ENCODE assay signal across 8 cellular contexts in the genomic region with DNA sequence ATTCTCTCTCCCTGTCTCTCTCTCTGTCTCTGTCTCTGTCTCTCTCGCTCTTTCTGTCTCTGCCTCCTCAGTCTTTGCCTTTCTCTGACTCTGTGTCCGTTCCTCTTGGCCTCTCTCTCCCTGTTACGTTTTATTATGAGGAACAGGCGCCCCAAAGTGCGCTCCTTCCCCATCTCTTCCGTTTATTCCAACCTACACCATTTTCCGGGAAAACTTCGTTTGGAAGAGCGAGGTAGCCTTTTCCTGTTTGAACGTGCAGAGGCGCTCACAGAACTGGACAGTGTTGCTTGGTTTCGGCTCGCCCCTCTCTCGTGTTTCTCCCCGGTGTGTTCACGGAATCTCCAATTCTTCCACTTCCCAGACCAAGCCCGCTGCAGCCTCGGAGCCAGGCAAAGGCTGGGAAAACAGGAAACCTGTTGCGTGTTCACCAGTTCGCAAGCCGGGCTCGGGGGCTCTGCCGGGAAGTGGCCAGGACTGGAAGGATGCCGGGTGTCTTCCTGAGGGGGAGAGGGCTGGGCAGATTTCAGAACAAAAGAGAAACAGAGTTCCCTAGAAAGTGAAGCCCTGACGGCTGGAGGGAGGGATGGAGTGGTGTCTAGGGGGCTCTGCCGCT. TPM values are rescaled to one million over a fixed set of nuclear protein-coding genes. Genes with fewer than 3 reads are reported as not detected.
DNase-seq lines count a peak whose midpoint lies in the region; ATAC-seq and TF ChIP-seq lines count a peak whose summit lies in the region.

No MANE protein-coding gene starts in this region.

- no peak for DNase-seq in activated CD4-positive, alpha-beta T cell treated with anti-CD3 and anti-CD28 coated beads, Interleukin-2, amount 10 ng/mL, durations not matched to agents 24 days and 14 days
- no peak for DNase-seq in activated CD4-positive, alpha-beta T cell treated with anti-CD3 and anti-CD28 coated beads, Interleukin-2, amount 50 U/mL, for 1 hour
- peak; percentile 16 for DNase-seq in fibroblast of the aortic adventitia (ENCODE audit: low read depth)
- DNase-seq in D341Med (ENCODE audit: low spot score), result no peak
- no peak for DNase-seq in central memory CD4-positive, alpha-beta T cell

- peaks cover 34% of the 10 kb centered on the region for H3K27me3 ChIP-seq in neural cell (ENCODE audit: insufficient read depth, low read depth, low read length)

- H3K27me3 Mint-ChIP-seq in activated CD4-positive, alpha-beta T cell treated with anti-CD3 and anti-CD28 coated beads, Interleukin-2, amount 10 ng/mL, durations not matched to agents 24 days and 14 days, result peaks cover 44% of the 10 kb centered on the region

- no peak for TF ChIP-seq CTCF in fibroblast of the aortic adventitia (IDR thresholded peaks at IDR 0.05; ENCODE audit: insufficient read depth, low read length)
- TF ChIP-seq CTCF in neural cell (IDR thresholded peaks at IDR 0.05; ENCODE audit: poor library complexity, severe bottlenecking), result no peak

- H3K4me3 Mint-ChIP-seq in activated CD4-positive, alpha-beta T cell treated with anti-CD3 and anti-CD28 coated beads, Interleukin-2, amount 10 ng/mL, durations not matched to agents 24 days and 14 days, result peak overlapping the region; percentile 91

- no peaks in the 10 kb centered on the region for H4K20me1 ChIP-seq in neural cell (ENCODE audit: insufficient read depth)

- no peak overlapping the region for H3K27ac Mint-ChIP-seq in activated CD4-positive, alpha-beta T cell treated with anti-CD3 and anti-CD28 coated beads, Interleukin-2, amount 10 ng/mL, durations not matched to agents 24 days and 14 days

- peaks cover 6% of the 10 kb centered on the region for H3F3A ChIP-seq in neural cell (ENCODE audit: insufficient read depth, low read length, poor library complexity, severe bottlenecking)

- peaks cover 13% of the 10 kb centered on the region for H3K4me1 Mint-ChIP-seq in activated CD4-positive, alpha-beta T cell treated with anti-CD3 and anti-CD28 coated beads, Interleukin-2, amount 10 ng/mL, durations not matched to agents 24 days and 14 days

- TF ChIP-seq EP300 in neural cell (conservative IDR thresholded peaks at IDR 0.05; ENCODE audit: poor library complexity, severe bottlenecking), result no peak

- H3K79me2 ChIP-seq in neural cell (replicated peaks; ENCODE audit: insufficient read depth, low read length), result no peaks in the 10 kb centered on the region

- H3K36me3 ChIP-seq in neural cell (ENCODE audit: insufficient read depth, low read length), result no peaks in the 10 kb centered on the region

- ATAC-seq in SK-N-SH treated with all-trans-retinoic acid at 6 μM for 48 hours, result peak; percentile 64
- ATAC-seq in GM18873 (IDR thresholded peaks at IDR 0.05; ENCODE audit: low FRiP score, unreplicated experiment), result no peak

- TF ChIP-seq RAD21 in neural cell (conservative IDR thresholded peaks at IDR 0.05), result no peak

- no peaks in the 10 kb centered on the region for H3K9me3 ChIP-seq in neural cell (ENCODE audit: low read length)

- no peaks in the 10 kb centered on the region for H3K9me3 Mint-ChIP-seq in activated CD4-positive, alpha-beta T cell treated with anti-CD3 and anti-CD28 coated beads, Interleukin-2, amount 10 ng/mL, durations not matched to agents 24 days and 14 days

- peak overlapping the region; percentile 53 for H3K9ac ChIP-seq in neural cell (ENCODE audit: low read length)

- H3K27ac ChIP-seq in neural cell (ENCODE audit: low read length), result no peak overlapping the region

- H2AFZ ChIP-seq in neural cell (ENCODE audit: low read depth, low read length), result no peak overlapping the region

- no peaks in the 10 kb centered on the region for H3K36me3 Mint-ChIP-seq in activated CD4-positive, alpha-beta T cell treated with anti-CD3 and anti-CD28 coated beads, Interleukin-2, amount 10 ng/mL, durations not matched to agents 24 days and 14 days (ENCODE audit: low read depth)

- H3K9me2 ChIP-seq in neural cell (ENCODE audit: insufficient read depth, low read length), result no peaks in the 10 kb centered on the region

- H3K4me2 ChIP-seq in neural cell (ENCODE audit: low read length), result peak overlapping the region; percentile 85

- intact Hi-C loops in activated CD4-positive, alpha-beta T cell treated with anti-CD3 and anti-CD28 coated beads, Interleukin-2, amount 10 ng/mL, durations not matched to agents 24 days and 14 days (cut with micrococcal nuclease), result no loop called here

- peak overlapping the region; percentile 63 for H3K4me3 ChIP-seq in fibroblast of the aortic adventitia (ENCODE audit: low read depth, low read length)
- peak overlapping the region; percentile 75 for H3K4me3 ChIP-seq in neural cell (ENCODE audit: low read length)

TF ChIP-seq in SK-N-SH treated with all-trans-retinoic acid at 6 μM for 48 hours, 23 proteins besides CTCF, POLR2A, EP300 and RAD21 (continues in another document):
- no peak for TF ChIP-seq ZNF8 (CRISPR knock-in tag; IDR thresholded peaks at IDR 0.05)
- TF ChIP-seq GLIS3 (CRISPR knock-in tag; IDR thresholded peaks at IDR 0.05), result no peak
- TF ChIP-seq TCF4 (CRISPR knock-in tag; IDR thresholded peaks at IDR 0.05; ENCODE audit: borderline replicate concordance), result no peak
- no peak for TF ChIP-seq ZFP3 (CRISPR knock-in tag; IDR thresholded peaks at IDR 0.05)
- TF ChIP-seq ZNF70 (CRISPR knock-in tag; IDR thresholded peaks at IDR 0.05), result no peak
- TF ChIP-seq PPARA (CRISPR knock-in tag; IDR thresholded peaks at IDR 0.05; ENCODE audit: borderline replicate concordance), result no peak
- no peak for TF ChIP-seq BACH2 (CRISPR knock-in tag; IDR thresholded peaks at IDR 0.05; ENCODE audit: borderline replicate concordance)
- TF ChIP-seq, protein P1, sequence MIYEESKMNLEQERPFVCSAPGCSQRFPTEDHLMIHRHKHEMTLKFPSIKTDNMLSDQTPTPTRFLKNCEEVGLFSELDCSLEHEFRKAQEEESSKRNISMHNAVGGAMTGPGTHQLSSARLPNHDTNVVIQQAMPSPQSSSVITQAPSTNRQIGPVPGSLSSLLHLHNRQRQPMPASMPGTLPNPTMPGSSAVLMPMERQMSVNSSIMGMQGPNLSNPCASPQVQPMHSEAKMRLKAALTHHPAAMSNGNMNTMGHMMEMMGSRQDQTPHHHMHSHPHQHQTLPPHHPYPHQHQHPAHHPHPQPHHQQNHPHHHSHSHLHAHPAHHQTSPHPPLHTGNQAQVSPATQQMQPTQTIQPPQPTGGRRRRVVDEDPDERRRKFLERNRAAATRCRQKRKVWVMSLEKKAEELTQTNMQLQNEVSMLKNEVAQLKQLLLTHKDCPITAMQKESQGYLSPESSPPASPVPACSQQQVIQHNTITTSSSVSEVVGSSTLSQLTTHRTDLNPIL (CRISPR knock-in tag; IDR thresholded peaks at IDR 0.05; ENCODE audit: low read depth), result no peak

TF ChIP-seq in neural cell, 6 proteins besides CTCF, POLR2A, EP300 and RAD21:
- TF ChIP-seq MXI1 (conservative IDR thresholded peaks at IDR 0.05; ENCODE audit: poor library complexity, severe bottlenecking) (no peak), TAF1 (IDR thresholded peaks at IDR 0.05; ENCODE audit: low read depth) (no peak), SMC3 (conservative IDR thresholded peaks at IDR 0.05; ENCODE audit: poor library complexity) (no peak), EZH2 (IDR thresholded peaks at IDR 0.05; ENCODE audit: borderline replicate concordance, insufficient read depth, low read length, poor library complexity, severe bottlenecking) (no peak), POLR2AphosphoS5 (IDR thresholded peaks at IDR 0.05) (no peak)
- TF ChIP-seq, protein P2, sequence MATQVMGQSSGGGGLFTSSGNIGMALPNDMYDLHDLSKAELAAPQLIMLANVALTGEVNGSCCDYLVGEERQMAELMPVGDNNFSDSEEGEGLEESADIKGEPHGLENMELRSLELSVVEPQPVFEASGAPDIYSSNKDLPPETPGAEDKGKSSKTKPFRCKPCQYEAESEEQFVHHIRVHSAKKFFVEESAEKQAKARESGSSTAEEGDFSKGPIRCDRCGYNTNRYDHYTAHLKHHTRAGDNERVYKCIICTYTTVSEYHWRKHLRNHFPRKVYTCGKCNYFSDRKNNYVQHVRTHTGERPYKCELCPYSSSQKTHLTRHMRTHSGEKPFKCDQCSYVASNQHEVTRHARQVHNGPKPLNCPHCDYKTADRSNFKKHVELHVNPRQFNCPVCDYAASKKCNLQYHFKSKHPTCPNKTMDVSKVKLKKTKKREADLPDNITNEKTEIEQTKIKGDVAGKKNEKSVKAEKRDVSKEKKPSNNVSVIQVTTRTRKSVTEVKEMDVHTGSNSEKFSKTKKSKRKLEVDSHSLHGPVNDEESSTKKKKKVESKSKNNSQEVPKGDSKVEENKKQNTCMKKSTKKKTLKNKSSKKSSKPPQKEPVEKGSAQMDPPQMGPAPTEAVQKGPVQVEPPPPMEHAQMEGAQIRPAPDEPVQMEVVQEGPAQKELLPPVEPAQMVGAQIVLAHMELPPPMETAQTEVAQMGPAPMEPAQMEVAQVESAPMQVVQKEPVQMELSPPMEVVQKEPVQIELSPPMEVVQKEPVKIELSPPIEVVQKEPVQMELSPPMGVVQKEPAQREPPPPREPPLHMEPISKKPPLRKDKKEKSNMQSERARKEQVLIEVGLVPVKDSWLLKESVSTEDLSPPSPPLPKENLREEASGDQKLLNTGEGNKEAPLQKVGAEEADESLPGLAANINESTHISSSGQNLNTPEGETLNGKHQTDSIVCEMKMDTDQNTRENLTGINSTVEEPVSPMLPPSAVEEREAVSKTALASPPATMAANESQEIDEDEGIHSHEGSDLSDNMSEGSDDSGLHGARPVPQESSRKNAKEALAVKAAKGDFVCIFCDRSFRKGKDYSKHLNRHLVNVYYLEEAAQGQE (IDR thresholded peaks at IDR 0.05; ENCODE audit: borderline replicate concordance), result no peak
TF ChIP-seq in neural cell: peak in this region for 0.

RNA-seq across cellular contexts. Expression of a gene that starts 0.6 kb away (rescaled TPM):
- total RNA-seq in activated CD4-positive, alpha-beta T cell treated with anti-CD3 and anti-CD28 coated beads, Interleukin-2, amount 10 ng/mL, durations not matched to agents 24 days and 14 days, result 2.0 and 2.4 TPM in 2 replicates
- not detected in 2 replicates for total RNA-seq in fibroblast of the aortic adventitia (ENCODE audit: low replicate concordance)
- polyA plus RNA-seq in neural cell, result 0.12 TPM in 1 of 2 replicates, not detected in the other
- not detected in 2 replicates for polyA minus RNA-seq in neural cell
